10 cellular contexts compared by ENCODE assay signal in genomic region chr3:32109256-32109655, GRCh38. TPM values are rescaled to one million over a fixed set of nuclear protein-coding genes. Genes with fewer than 3 reads are reported as not detected.
DNase-seq lines count a peak whose midpoint lies in the region; ATAC-seq, FAIRE-seq and TF ChIP-seq lines count a peak whose summit lies in the region.
"Had no signal": no experiment of that assay in that cellular context is flagged by ENCODE, and none has a peak within 500 bp of the region (broad histone marks: within the 10 kb centered on the region; RNA-seq: fewer than 3 reads in every experiment).

No MANE protein-coding gene starts in this region.

- TF ChIP-seq CTCF in HEK293 (tag by site-specific recombination; IDR thresholded peaks at IDR 0.05) (no peak), astrocyte (IDR thresholded peaks at IDR 0.05; ENCODE audit: insufficient read depth, low read depth, low read length) (no peak), smooth muscle cell (IDR thresholded peaks at IDR 0.05; ENCODE audit: borderline replicate concordance, insufficient read depth, poor library complexity, severe bottlenecking) (no peak)

- peaks cover 6% of the 10 kb centered on the region for H3K9me3 Mint-ChIP-seq in astrocyte (ENCODE audit: unreplicated experiment)
- peaks cover 0 to 3% of the 10 kb centered on the region in 2 donors for H3K9me3 Mint-ChIP-seq in activated T-cell treated with anti-CD3 and anti-CD28 coated beads, Interleukin-2, amount 50 U/mL, for 72 hours
- H3K9me3 Mint-ChIP-seq: memory B cell had no signal

- H3K36me3 Mint-ChIP-seq in astrocyte (ENCODE audit: low read depth, unreplicated experiment) = no peaks in the 10 kb centered on the region
- H3K36me3 Mint-ChIP-seq in activated T-cell treated with anti-CD3 and anti-CD28 coated beads, Interleukin-2, amount 50 U/mL, for 72 hours (ENCODE audit: insufficient read depth in 2 of 2) = peaks cover 0 to 8% of the 10 kb centered on the region in 2 donors

- 44% methylated on average over 2 of the region's 2 CpGs for WGBS in smooth muscle cell (ENCODE audit: low lambda C conversion rate)

- peak; percentile 77 for DNase-seq in astrocyte (ENCODE audit: low read depth)
- peak; percentile 71 to 73 for DNase-seq in hippocampal formation (lab: John Stamatoyannopoulos, UW)
- DNase-seq in smooth muscle cell (lab: John Stamatoyannopoulos, UW; ENCODE audit: unreplicated experiment) = peak; percentile 1
- DNase-seq in activated CD4-positive, CD25-positive, alpha-beta regulatory T cell (lab: John Stamatoyannopoulos, UW) = no peak
- DNase-seq in activated T-cell treated with anti-CD3 and anti-CD28 coated beads, Interleukin-2, amount 50 U/mL, for 72 hours = no peak

- no peaks in the 10 kb centered on the region for H3K27me3 ChIP-seq in astrocyte (ENCODE audit: insufficient read depth, low read length)
- no peaks in the 10 kb centered on the region for H3K27me3 ChIP-seq in smooth muscle cell (ENCODE audit: low read depth)

- peaks cover 21% of the 10 kb centered on the region for H3K27me3 Mint-ChIP-seq in astrocyte (ENCODE audit: low read depth, unreplicated experiment)
- H3K27me3 Mint-ChIP-seq in activated T-cell treated with anti-CD3 and anti-CD28 coated beads, Interleukin-2, amount 50 U/mL, for 72 hours (ENCODE audit: low read depth) = no peaks in the 10 kb centered on the region
- H3K27me3 Mint-ChIP-seq: memory B cell had no signal

- no peak overlapping the region for H3K27ac Mint-ChIP-seq in astrocyte (ENCODE audit: unreplicated experiment)
- no peak overlapping the region for H3K27ac Mint-ChIP-seq in activated T-cell treated with anti-CD3 and anti-CD28 coated beads, Interleukin-2, amount 50 U/mL, for 72 hours
- H3K27ac Mint-ChIP-seq: memory B cell had no signal

- H3K4me1 ChIP-seq in HEK293 (ENCODE audit: control insufficient read depth, insufficient read depth, low read length) (no peaks in the 10 kb centered on the region), astrocyte (ENCODE audit: insufficient read depth, low read length) (peaks cover 5% of the 10 kb centered on the region), smooth muscle cell (ENCODE audit: low read depth) (no peaks in the 10 kb centered on the region)

- H3K4me1 Mint-ChIP-seq in astrocyte (ENCODE audit: low read depth, unreplicated experiment) = peaks cover 6% of the 10 kb centered on the region
- H3K4me1 Mint-ChIP-seq in activated T-cell treated with anti-CD3 and anti-CD28 coated beads, Interleukin-2, amount 50 U/mL, for 72 hours (ENCODE audit: low read depth) = peaks cover 77% of the 10 kb centered on the region

- no peaks in the 10 kb centered on the region for H4K20me1 ChIP-seq in astrocyte (ENCODE audit: insufficient read depth, low read length)
- H4K20me1 ChIP-seq in smooth muscle cell (ENCODE audit: low read depth) = no peaks in the 10 kb centered on the region

- no peak for FAIRE-seq in astrocyte (lab: Jason Lieb, UNC)

- H3K9ac ChIP-seq in astrocyte (ENCODE audit: low read length) (no peak overlapping the region), smooth muscle cell (ENCODE audit: low read depth) (no peak overlapping the region)
- H3K9ac ChIP-seq: KMS-11 had no signal

- H3K36me3 ChIP-seq in HEK293 (ENCODE audit: control insufficient read depth in 2 of 2, insufficient read depth in 1 of 2, low read length in 2 of 2) (no peaks in the 10 kb centered on the region), astrocyte (ENCODE audit: insufficient read depth, low read length) (no peaks in the 10 kb centered on the region), smooth muscle cell (ENCODE audit: low read depth) (no peaks in the 10 kb centered on the region)

- no peak overlapping the region for H2AFZ ChIP-seq in astrocyte (ENCODE audit: low read depth, low read length)
- H2AFZ ChIP-seq in smooth muscle cell (ENCODE audit: low read depth) = no peak overlapping the region

- no peaks in the 10 kb centered on the region for H3K9me3 ChIP-seq in HEK293 (ENCODE audit: control insufficient read depth, insufficient read depth, low read depth, low read length)
- H3K9me3 ChIP-seq in astrocyte (ENCODE audit: insufficient read depth, low read depth, low read length) = no peaks in the 10 kb centered on the region
- no peaks in the 10 kb centered on the region for H3K9me3 ChIP-seq in smooth muscle cell (replicated peaks; ENCODE audit: low read depth)

- H3F3A ChIP-seq in smooth muscle cell (ENCODE audit: low read depth) = no peaks in the 10 kb centered on the region

- ATAC-seq in HG03095 (IDR thresholded peaks at IDR 0.05; ENCODE audit: unreplicated experiment) = no peak
- no peak for ATAC-seq in HG03521 (IDR thresholded peaks at IDR 0.05; ENCODE audit: unreplicated experiment)
- ATAC-seq in activated T-cell treated with anti-CD3 and anti-CD28 coated beads, Interleukin-2, amount 50 U/mL, for 72 hours (replicated peaks in 1 of 2) = no peak

- H3K4me3 ChIP-seq in HEK293 (ENCODE audit: low read depth, low read length) (no peak overlapping the region), astrocyte (ENCODE audit: insufficient read depth, low read depth, low read length) (no peak overlapping the region), smooth muscle cell (no peak overlapping the region)

- H3K4me3 Mint-ChIP-seq in astrocyte (ENCODE audit: unreplicated experiment) = no peak overlapping the region
- H3K4me3 Mint-ChIP-seq in activated T-cell treated with anti-CD3 and anti-CD28 coated beads, Interleukin-2, amount 50 U/mL, for 72 hours = no peak overlapping the region
- H3K4me3 Mint-ChIP-seq: memory B cell had no signal

- POLR2A ChIA-PET in HEK293 (lab: Yijun Ruan, JAX) = no interaction called here

- CTCF ChIA-PET in HEK293 (lab: Yijun Ruan, JAX) = interaction anchor here (0.8 to 1.7 kb wide), 2 partner anchors 64 to 90 kb away, joined by 3 to 4 read pairs; no protein-coding TSS in a partner anchor

- H3K27ac ChIP-seq in HEK293 (ENCODE audit: extremely low read depth, low read depth, low read length) (no peak overlapping the region), astrocyte (ENCODE audit: low read depth, low read length) (no peak overlapping the region), smooth muscle cell (ENCODE audit: low read depth) (no peak overlapping the region)
- H3K27ac ChIP-seq: KMS-11 had no signal

- H3K4me2 ChIP-seq in astrocyte (ENCODE audit: low read length) (no peak overlapping the region), smooth muscle cell (no peak overlapping the region)
- H3K4me2 ChIP-seq: KMS-11 had no signal

- H3K79me2 ChIP-seq in astrocyte (ENCODE audit: insufficient read depth, low read length) (no peaks in the 10 kb centered on the region), smooth muscle cell (ENCODE audit: low read depth) (peaks cover 10% of the 10 kb centered on the region)

TF ChIP-seq in HEK293, 187 proteins besides CTCF, POLR2A, EP300 and RAD21 (continues in another document):
- TF ChIP-seq ZNF561 (tag by site-specific recombination; IDR thresholded peaks at IDR 0.05; ENCODE audit: borderline replicate concordance) (no peak), SP2 (tag by site-specific recombination; IDR thresholded peaks at IDR 0.05) (no peak), PRDM4 (tag by site-specific recombination; IDR thresholded peaks at IDR 0.05) (peak; percentile 54; the same call in 1 of the 2 replicates), ZBTB26 (tag by site-specific recombination; optimal IDR thresholded peaks at IDR 0.05) (no peak), ZNF146 (tag by site-specific recombination; IDR thresholded peaks at IDR 0.05) (no peak)

RNA-seq across cellular contexts. Expression of gene GPD1L, which starts 2.8 kb away (rescaled TPM):
- total RNA-seq in astrocyte (11.0 and 11.2 TPM in 2 replicates), smooth muscle cell (5.9 and 8.2 TPM in 2 replicates)
- polyA plus RNA-seq in smooth muscle cell = 3.6 and 4.1 TPM in 2 replicates
- 10 to 100 TPM; 20.6 to 24.2 TPM for total RNA-seq in activated T-cell treated with anti-CD3 and anti-CD28 coated beads, Interleukin-2, amount 50 U/mL, for 72 hours

Comparison
In these comparisons a context has a peak if more than half of its experiments do, and no peak if none do; other contexts are left out.
1. DNase-seq: peak in astrocyte (single experiment), hippocampal formation (2 of 2) and smooth muscle cell (single experiment); none in activated CD4-positive, CD25-positive, alpha-beta regulatory T cell (0 of 4) and activated T-cell treated with anti-CD3 and anti-CD28 coated beads, Interleukin-2, amount 50 U/mL, for 72 hours (0 of 2).